9 cellular contexts compared by ENCODE assay signal in genomic region chr21:36747114-36747814, GRCh38. TPM values are rescaled to one million over a fixed set of nuclear protein-coding genes. Genes with fewer than 3 reads are reported as not detected.
A peak's percentile ranks its signal among the peaks of the same experiment; 100 is the strongest.
DNase-seq lines count a peak whose midpoint lies in the region; ATAC-seq, FAIRE-seq and TF ChIP-seq lines count a peak whose summit lies in the region.
"Had no signal": no experiment of that assay in that cellular context is flagged by ENCODE, and none has a peak within 500 bp of the region (broad histone marks: within the 10 kb centered on the region; RNA-seq: fewer than 3 reads in every experiment).

No MANE protein-coding gene starts in this region.

- H3K27ac Mint-ChIP-seq in osteocyte (ENCODE audit: unreplicated experiment), result peak overlapping the region; percentile 23

- TF ChIP-seq CTCF in fibroblast of villous mesenchyme (IDR thresholded peaks at IDR 0.05; ENCODE audit: insufficient read depth, low read depth, low read length) (no peak), osteocyte (IDR thresholded peaks at IDR 0.05) (no peak)

- in situ Hi-C loops in Caki2 (cut with HindIII; ENCODE audit: low pct_unique_long_range_greater_than_20kb, low sequenced_read_pairs), result no loop called here

- H3K4me1 Mint-ChIP-seq in osteocyte (ENCODE audit: unreplicated experiment), result peaks cover 14% of the 10 kb centered on the region

- peak; percentile 26 for DNase-seq in Caki2 (ENCODE audit: low read depth)
- DNase-seq in SW480 (ENCODE audit: low spot score), result peak; percentile 41
- no peak for DNase-seq in fibroblast of villous mesenchyme (ENCODE audit: low read depth)
- DNase-seq in osteocyte (ENCODE audit: extremely low spot score, unreplicated experiment), result no peak
- DNase-seq in GM12892 (ENCODE audit: insufficient read length), result no peak
- DNase-seq in cortex of kidney (lab: John Stamatoyannopoulos, UW), result no peak
- DNase-seq in NCI-H146 treated with DMSO at 0.1 percent for 48 hours (lab: John Stamatoyannopoulos, UW; ENCODE audit: unreplicated experiment), result no peak
- DNase-seq: NCI-H446 had no signal

- FAIRE-seq in GM12892 (lab: Jason Lieb, UNC), result no peak

- ATAC-seq in HG03159 (IDR thresholded peaks at IDR 0.05; ENCODE audit: unreplicated experiment), result no peak

- H3K4me3 ChIP-seq in fibroblast of villous mesenchyme (ENCODE audit: low read depth, low read length), result peak overlapping the region; percentile 44

- no peaks in the 10 kb centered on the region for H3K9me3 Mint-ChIP-seq in osteocyte (ENCODE audit: unreplicated experiment)

- no peak for TF ChIP-seq POLR2A in GM12892 (IDR thresholded peaks at IDR 0.05; ENCODE audit: low read depth, low read length)

- H3K4me3 Mint-ChIP-seq in osteocyte (ENCODE audit: unreplicated experiment), result peak overlapping the region; percentile 70

- H3K27me3 Mint-ChIP-seq in osteocyte (ENCODE audit: unreplicated experiment), result no peaks in the 10 kb centered on the region

- H3K36me3 Mint-ChIP-seq in osteocyte (ENCODE audit: unreplicated experiment), result peaks cover 4% of the 10 kb centered on the region

RNA-seq across cellular contexts. Expression of gene SIM2, which starts 48.3 kb away (rescaled TPM):
- total RNA-seq in Caki2 (2014; rRNA removed; shearing (Covaris generic); ENCODE audit: low replicate concordance), result 0.27 TPM in 1 of 2 replicates, not detected in the other
- total RNA-seq in fibroblast of villous mesenchyme (0.32 TPM in 1 of 2 replicates, not detected in the other), osteocyte (0.86 and 1.5 TPM in 2 replicates)
- polyA plus RNA-seq in GM12892 (2012; ENCODE audit: missing spikeins), result 0.06 TPM

Comparison
In these comparisons a context has a peak if more than half of its experiments do, and no peak if none do; other contexts are left out.
1. DNase-seq: peak in Caki2 (single experiment) and SW480 (single experiment); none in fibroblast of villous mesenchyme (single experiment), osteocyte (single experiment), GM12892 (single experiment), cortex of kidney (single experiment) and NCI-H146 treated with DMSO at 0.1 percent for 48 hours (single experiment).